Comparison of ENCODE assay signal across 15 cellular contexts in the genomic region with DNA sequence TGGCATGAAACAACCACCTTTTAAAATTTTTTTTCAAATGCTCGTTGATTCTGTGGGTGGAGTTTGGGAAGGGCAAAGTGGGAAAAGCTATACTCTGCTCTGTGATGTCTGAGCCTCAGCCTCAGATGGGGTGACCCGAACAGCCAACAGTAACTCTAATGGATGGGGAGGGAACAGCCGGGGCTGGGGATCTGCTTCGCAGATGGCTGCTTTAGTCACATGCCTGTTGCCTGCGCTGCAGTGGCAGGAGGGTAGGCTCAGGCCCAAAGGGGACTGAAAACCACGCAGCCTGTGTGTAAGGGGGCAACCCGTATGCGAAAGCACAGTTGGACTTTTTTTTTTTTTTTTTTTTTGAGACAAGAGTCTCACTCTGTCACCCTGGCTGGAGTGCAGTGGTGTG.
"Had no signal": no experiment of that assay in that cellular context is flagged by ENCODE, and none has a peak within 500 bp of the region (broad histone marks: within the 10 kb centered on the region; RNA-seq: fewer than 3 reads in every experiment).

No MANE protein-coding gene starts in this region.

- H3K4me3 ChIP-seq: adrenal gland, cardiac muscle cell, gastroesophageal sphincter, hepatocyte, neural progenitor cell, thyroid gland had no signal

- H3K9me3 ChIP-seq: adrenal gland, gastroesophageal sphincter, thyroid gland had no signal

- H3K36me3 ChIP-seq: adrenal gland, cardiac muscle cell, gastroesophageal sphincter, neural progenitor cell, thyroid gland had no signal

- H3K4me2 ChIP-seq: hepatocyte, neural progenitor cell had no signal

- H3K9ac ChIP-seq: neural progenitor cell, parathyroid adenoma had no signal

- H3K27me3 ChIP-seq: adrenal gland, cardiac muscle cell, gastroesophageal sphincter, hepatocyte, neural progenitor cell, thyroid gland had no signal

- DNase-seq: activated B cell treated with CpG ODN at 0.5 μM for 24 hours; activated CD4-positive, alpha-beta T cell treated with anti-CD3 and anti-CD28 coated beads for 48 hours; activated CD8-positive, alpha-beta T cell treated with anti-CD3 and anti-CD28 coated beads for 36 hours; activated effector memory CD4-positive, alpha-beta T cell treated with Interleukin-2 at 50 U/mL for 16 hours; activated naive CD4-positive, alpha-beta T cell treated with anti-CD3 and anti-CD28 coated beads, Interleukin-2, amount 50 U/mL, for 16 hours; activated T-cell treated with anti-CD3 and anti-CD28 coated beads, Interleukin-2, amount 50 U/mL, for 4 hours; adrenal gland; islet precursor cell; thyroid gland had no signal

- ATAC-seq: activated CD8-positive, alpha-beta T cell treated with anti-CD3 and anti-CD28 coated beads for 36 hours; activated T-cell treated with anti-CD3 and anti-CD28 coated beads, Interleukin-2, amount 50 U/mL, for 4 hours; gastroesophageal sphincter; stimulated activated effector memory CD8-positive, alpha-beta T cell treated with anti-CD3 and anti-CD28 coated beads, Interleukin-12 subunit alpha, Interleukin-12 subunit beta, amount 100 ng/mL, for 72 hours had no signal

- H3K27ac ChIP-seq: adrenal gland, cardiac muscle cell, gastroesophageal sphincter, hepatocyte, neural progenitor cell, parathyroid adenoma, thyroid gland had no signal

- H3K4me1 ChIP-seq: adrenal gland, gastroesophageal sphincter, neural progenitor cell, parathyroid adenoma had no signal

- H2AFZ ChIP-seq: hepatocyte, neural progenitor cell, parathyroid adenoma had no signal
